24 cellular contexts compared by ENCODE assay signal in genomic region chr18:22840606-22841144, GRCh38.
A peak's percentile ranks its signal among the peaks of the same experiment; 100 is the strongest.
DNase-seq lines count a peak whose midpoint lies in the region; ATAC-seq and TF ChIP-seq lines count a peak whose summit lies in the region.
"Had no signal": no experiment of that assay in that cellular context is flagged by ENCODE, and none has a peak within 500 bp of the region (broad histone marks: within the 10 kb centered on the region; RNA-seq: fewer than 3 reads in every experiment).

No MANE protein-coding gene starts in this region.

- no peak overlapping the region for H3K27ac ChIP-seq in aorta (ENCODE audit: low read depth in 1 of 2, low read length in 2 of 2)

- H3K4me3 Mint-ChIP-seq in HFFc6 (no peak overlapping the region), nephron progenitor cell (no peak overlapping the region)
- H3K4me3 Mint-ChIP-seq: activated CD8-positive, alpha-beta T cell treated with anti-CD3 and anti-CD28 coated beads, Interleukin-2, amount 10 ng/mL, durations not matched to agents 7 days and 5 days; activated naive CD4-positive, alpha-beta T cell treated with anti-CD3 and anti-CD28 coated beads, Interleukin-2, amount 50 U/mL, for 24 hours; CD4-positive, alpha-beta T cell; type B pancreatic cell had no signal

- H3K4me3 ChIP-seq in AG09309 (ENCODE audit: control insufficient read depth, low read depth, low read length) (no peak overlapping the region), BJ (ENCODE audit: low read depth, low read length) (no peak overlapping the region), aorta (ENCODE audit: low read length in 2 of 2) (no peak overlapping the region)
- H3K4me3 ChIP-seq: GM12878, K562, Peyer's patch, smooth muscle cell had no signal

- 63 to 69% methylated on average over 3 of the region's 3 CpGs for WGBS in aorta, 2 donors

- no peaks in the 10 kb centered on the region for H3K36me3 ChIP-seq in BJ (ENCODE audit: control insufficient read depth, insufficient read depth, low read length)
- no peaks in the 10 kb centered on the region for H3K36me3 ChIP-seq in aorta (ENCODE audit: control insufficient read depth in 1 of 2, insufficient read depth in 2 of 2, low read length in 1 of 2)
- H3K36me3 ChIP-seq: Peyer's patch had no signal

- H3K27me3 Mint-ChIP-seq in HFFc6 (ENCODE audit: insufficient read depth) (peaks cover 2% of the 10 kb centered on the region; the same call in 1 of the 2 replicates), nephron progenitor cell (ENCODE audit: low read depth, poor library complexity) (peaks cover 4% of the 10 kb centered on the region)
- H3K27me3 Mint-ChIP-seq: activated naive CD4-positive, alpha-beta T cell treated with anti-CD3 and anti-CD28 coated beads, Interleukin-2, amount 50 U/mL, for 24 hours; CD4-positive, alpha-beta T cell; type B pancreatic cell had no signal

- H3K9me3 ChIP-seq in aorta (ENCODE audit: control insufficient read depth, low read length): no peaks in the 10 kb centered on the region
- H3K9me3 ChIP-seq: Peyer's patch had no signal

- POLR2A ChIA-PET in BJ (lab: Charles Lee): no interaction called here

- TF ChIP-seq CTCF in AG09309 (IDR thresholded peaks at IDR 0.05; ENCODE audit: control insufficient read depth, insufficient read depth, low read depth, low read length, missing control alignments) (no peak), BJ (IDR thresholded peaks at IDR 0.05; ENCODE audit: insufficient read depth, low read depth, low read length) (no peak), HFFc6 (IDR thresholded peaks at IDR 0.05) (no peak), nephron progenitor cell (IDR thresholded peaks at IDR 0.05) (no peak)

- DNase-seq in AG09309 (ENCODE audit: low read depth) (peak; percentile 70), BJ (ENCODE audit: low read depth) (peak; percentile 67), HFFc6 (peak; percentile 43), fibroblast of gingiva (ENCODE audit: low read depth) (peak; percentile 32), nephron progenitor cell (no peak), aorta (no peak), NCI-H146 treated with DMSO at 0.1 percent for 48 hours (lab: John Stamatoyannopoulos, UW; ENCODE audit: unreplicated experiment) (no peak)
- no peak for DNase-seq in NK-92 treated with Interleukin-12 subunit alpha and Interleukin-12 subunit beta, amount 100 ng/mL, for 24 hours (lab: John Stamatoyannopoulos, UW)
- DNase-seq: activated CD8-positive, alpha-beta T cell treated with anti-CD3 and anti-CD28 coated beads, Interleukin-2, amount 10 ng/mL, durations not matched to agents 7 days and 5 days; CD4-positive, alpha-beta T cell; head of caudate nucleus; NCI-H1105; NCI-H187 treated with DMSO at 0.1 percent for 48 hours; NCI-H2171; NCI-H510A; Peyer's patch; stimulated activated naive CD4-positive, alpha-beta T cell; T-helper 9 cell had no signal

- H3K4me1 Mint-ChIP-seq in HFFc6 (ENCODE audit: low read depth) (peaks cover 21% of the 10 kb centered on the region), nephron progenitor cell (no peaks in the 10 kb centered on the region)
- H3K4me1 Mint-ChIP-seq: activated naive CD4-positive, alpha-beta T cell treated with anti-CD3 and anti-CD28 coated beads, Interleukin-2, amount 50 U/mL, for 24 hours had no signal

- H3K36me3 Mint-ChIP-seq in HFFc6 (ENCODE audit: low read depth) (no peaks in the 10 kb centered on the region), nephron progenitor cell (ENCODE audit: low read depth) (no peaks in the 10 kb centered on the region)
- H3K36me3 Mint-ChIP-seq: activated naive CD4-positive, alpha-beta T cell treated with anti-CD3 and anti-CD28 coated beads, Interleukin-2, amount 50 U/mL, for 24 hours; type B pancreatic cell had no signal

- H3K27me3 ChIP-seq in BJ (ENCODE audit: control insufficient read depth, insufficient read depth, low read length) (no peaks in the 10 kb centered on the region), aorta (ENCODE audit: control insufficient read depth in 1 of 2, insufficient read depth in 2 of 2, low read length in 1 of 2) (peaks cover 0 to 2% of the 10 kb centered on the region in 2 donors)
- H3K27me3 ChIP-seq: Peyer's patch had no signal

- ATAC-seq in aorta (ENCODE audit: low FRiP score): no peak
- ATAC-seq: activated CD8-positive, alpha-beta T cell treated with anti-CD3 and anti-CD28 coated beads, Interleukin-2, amount 10 ng/mL, durations not matched to agents 7 days and 5 days; GM12878; K562 had no signal

- H3K27ac Mint-ChIP-seq in HFFc6 (peak overlapping the region; percentile 68), nephron progenitor cell (no peak overlapping the region)
- H3K27ac Mint-ChIP-seq: activated CD8-positive, alpha-beta T cell treated with anti-CD3 and anti-CD28 coated beads, Interleukin-2, amount 10 ng/mL, durations not matched to agents 7 days and 5 days; activated naive CD4-positive, alpha-beta T cell treated with anti-CD3 and anti-CD28 coated beads, Interleukin-2, amount 50 U/mL, for 24 hours; activated T-helper 2 cell treated with anti-CD3 and anti-CD28 coated beads, Interferon-gamma antibody, Interleukin-2, Interleukin-4, amounts not matched to agents 10 μg/mL and 5 μg/mL and 100 μg/mL, durations not matched to agents 14 hours and 24 hours and 36 hours; CD4-positive, alpha-beta T cell; type B pancreatic cell had no signal

- no peaks in the 10 kb centered on the region for H3K4me1 ChIP-seq in aorta (ENCODE audit: control insufficient read depth in 1 of 2, insufficient read depth in 2 of 2, low read length in 2 of 2)

- intact Hi-C loops in aorta (cut with DNase I): no loop called here

- no peaks in the 10 kb centered on the region for H3K9me3 Mint-ChIP-seq in HFFc6
- H3K9me3 Mint-ChIP-seq in nephron progenitor cell: no peaks in the 10 kb centered on the region
- H3K9me3 Mint-ChIP-seq: activated naive CD4-positive, alpha-beta T cell treated with anti-CD3 and anti-CD28 coated beads, Interleukin-2, amount 50 U/mL, for 24 hours; activated T-helper 2 cell treated with anti-CD3 and anti-CD28 coated beads, Interferon-gamma antibody, Interleukin-2, Interleukin-4, amounts not matched to agents 10 μg/mL and 5 μg/mL and 100 μg/mL, durations not matched to agents 14 hours and 24 hours and 36 hours; CD4-positive, alpha-beta T cell; type B pancreatic cell had no signal

- CTCF ChIA-PET in BJ (lab: Yijun Ruan, JAX): interaction anchor here (0.6 to 2.4 kb wide), 3 partner anchors 13 to 1459 kb away, joined by 3 to 4 read pairs (median 3); no protein-coding TSS in a partner anchor

Comparison
In these comparisons a context has a peak if more than half of its experiments do, and no peak if none do; other contexts are left out.
1. DNase-seq: peak in AG09309 (single experiment), BJ (single experiment), HFFc6 (single experiment) and fibroblast of gingiva (single experiment); none in nephron progenitor cell (single experiment), NK-92 treated with Interleukin-12 subunit alpha and Interleukin-12 subunit beta, amount 100 ng/mL, for 24 hours (single experiment), aorta (0 of 2) and NCI-H146 treated with DMSO at 0.1 percent for 48 hours (single experiment).